Comparison of ENCODE assay signal across 23 cellular contexts in genomic region chr5:72130342-72130741, GRCh38. TPM values are rescaled to one million over a fixed set of nuclear protein-coding genes. Genes with fewer than 3 reads are reported as not detected.
DNase-seq lines count a peak whose midpoint lies in the region; ATAC-seq and TF ChIP-seq lines count a peak whose summit lies in the region.
"Had no signal": no experiment of that assay in that cellular context is flagged by ENCODE, and none has a peak within 500 bp of the region (broad histone marks: within the 10 kb centered on the region; RNA-seq: fewer than 3 reads in every experiment).

No MANE protein-coding gene starts in this region.

- H3K36me3 ChIP-seq in stomach: no peaks in the 10 kb centered on the region
- H3K36me3 ChIP-seq in neuronal stem cell (replicated peaks in 1 of 2; ENCODE audit: control insufficient read depth in 2 of 2, insufficient read depth in 2 of 2, low read length in 2 of 2): peaks cover 2 to 94% of the 10 kb centered on the region in 2 donors
- H3K36me3 ChIP-seq: esophagus squamous epithelium, neutrophil had no signal

- H2AFZ ChIP-seq in neuronal stem cell (ENCODE audit: low read length): no peak overlapping the region

- in situ Hi-C loops in astrocyte of the spinal cord (cut with HindIII; ENCODE audit: low sequenced_read_pairs): no loop called here

- H3K9me3 ChIP-seq in AG04450 (ENCODE audit: control insufficient read depth, insufficient read depth, low read length) (no peaks in the 10 kb centered on the region), stomach (no peaks in the 10 kb centered on the region), neuronal stem cell (replicated peaks in 1 of 2; ENCODE audit: control insufficient read depth in 2 of 2, insufficient read depth in 1 of 2, low read depth in 1 of 2, low read length in 2 of 2) (peaks cover 0 to 5% of the 10 kb centered on the region in 2 donors)
- H3K9me3 ChIP-seq: body of pancreas, esophagus squamous epithelium, neutrophil had no signal

- no peak overlapping the region for H3K4me3 ChIP-seq in AG04450 (ENCODE audit: low read depth, low read length)
- no peak overlapping the region for H3K4me3 ChIP-seq in astrocyte of the spinal cord (ENCODE audit: low read depth, low read length)
- H3K4me3 ChIP-seq in fibroblast of the aortic adventitia (ENCODE audit: low read depth, low read length): no peak overlapping the region
- no peak overlapping the region for H3K4me3 ChIP-seq in stomach
- no peak overlapping the region for H3K4me3 ChIP-seq in neuronal stem cell (ENCODE audit: low read length in 2 of 2)
- H3K4me3 ChIP-seq: body of pancreas, esophagus squamous epithelium had no signal

- H3K4me1 ChIP-seq in foreskin keratinocyte (peaks cover 35% of the 10 kb centered on the region), stomach (peaks cover 0 to 52% (median 15%) of the 10 kb centered on the region in 4 donors), neuronal stem cell (ENCODE audit: control insufficient read depth in 2 of 2, insufficient read depth in 1 of 2, low read depth in 1 of 2, low read length in 2 of 2) (peaks cover 22 to 41% of the 10 kb centered on the region in 2 donors)
- H3K4me1 ChIP-seq: body of pancreas had no signal

- H3K4ac ChIP-seq in neuronal stem cell (ENCODE audit: low read length): no peak overlapping the region

- CTCF ChIA-PET in AG04450 (lab: Charles Lee): interaction anchor here (0.6 to 1.4 kb wide), 3 partner anchors 31 to 178 kb away, joined by 3 to 12 read pairs (median 3); no protein-coding TSS in a partner anchor

- no peak overlapping the region for H2BK5ac ChIP-seq in neuronal stem cell (ENCODE audit: low read length)

- DNase-seq in AG04450 (ENCODE audit: low read depth, low spot score) (peak; percentile 27), M059J (ENCODE audit: low read depth) (peak; percentile 73), astrocyte of the spinal cord (ENCODE audit: low read depth, low spot score) (peak; percentile 42), fibroblast of the aortic adventitia (ENCODE audit: low read depth) (peak; percentile 82), foreskin keratinocyte (no peak), stomach (no peak), H4 (ENCODE audit: low spot score) (no peak), neuronal stem cell (ENCODE audit: low spot score) (no peak)
- DNase-seq: activated CD8-positive, alpha-beta memory T cell treated with anti-CD3 and anti-CD28 coated beads, Interleukin-2, amount 50 U/mL, for 4 hours; body of pancreas; effector memory CD8-positive, alpha-beta T cell; esophagus squamous epithelium; H9; head of caudate nucleus; left colon; NCI-H1105; NCI-H2029 treated with DMSO at 0.1 percent for 48 hours; NCI-H226; RPMI8226 had no signal

- no peak overlapping the region for H2AK5ac ChIP-seq in neuronal stem cell (ENCODE audit: low read depth, low read length)

- no peak overlapping the region for H3K27ac ChIP-seq in AG04450 (ENCODE audit: low read depth, low read length)
- H3K27ac ChIP-seq in foreskin keratinocyte: no peak overlapping the region
- peak overlapping the region in 1 of 5 donors; percentile 4 for H3K27ac ChIP-seq in stomach
- no peak overlapping the region for H3K27ac ChIP-seq in neuronal stem cell (replicated peaks; ENCODE audit: low read length)
- H3K27ac ChIP-seq: body of pancreas, C4-2B, HL-60, neutrophil had no signal

- intact Hi-C loops in stomach (cut with DNase I; ENCODE audit: low total_unique reads): no loop called here

- no peaks in the 10 kb centered on the region for H3K27me3 ChIP-seq in AG04450 (ENCODE audit: control insufficient read depth, insufficient read depth, low read length)
- no peaks in the 10 kb centered on the region for H3K27me3 ChIP-seq in foreskin keratinocyte
- no peaks in the 10 kb centered on the region for H3K27me3 ChIP-seq in stomach
- H3K27me3 ChIP-seq in neuronal stem cell (ENCODE audit: control insufficient read depth in 3 of 3, insufficient read depth in 3 of 3, low read depth in 1 of 3, low read length in 3 of 3): no peaks in the 10 kb centered on the region
- H3K27me3 ChIP-seq: body of pancreas had no signal

- no peak for TF ChIP-seq POLR2A in stomach (IDR thresholded peaks at IDR 0.05)

- no peak overlapping the region for H3K23ac ChIP-seq in neuronal stem cell (ENCODE audit: low read depth, low read length, poor library complexity)

- H3K14ac ChIP-seq in neuronal stem cell (ENCODE audit: low read length): no peak overlapping the region

- no peak overlapping the region for H2BK15ac ChIP-seq in neuronal stem cell (ENCODE audit: low read length)

- ATAC-seq in foreskin keratinocyte: no peak
- ATAC-seq: body of pancreas; effector memory CD8-positive, alpha-beta T cell; HepG2; left colon had no signal

- H4K91ac ChIP-seq in neuronal stem cell (ENCODE audit: low read depth, low read length, poor library complexity): no peak overlapping the region

- H3K18ac ChIP-seq in neuronal stem cell (ENCODE audit: low read length): no peak overlapping the region

- H4K8ac ChIP-seq in neuronal stem cell (ENCODE audit: low read depth, low read length): no peak overlapping the region

- H2BK12ac ChIP-seq in neuronal stem cell (ENCODE audit: low read length): no peak overlapping the region

- TF ChIP-seq CTCF in AG04450 (IDR thresholded peaks at IDR 0.05; ENCODE audit: low read depth, low read length) (no peak), astrocyte of the spinal cord (IDR thresholded peaks at IDR 0.05; ENCODE audit: low read depth, low read length) (no peak), fibroblast of the aortic adventitia (IDR thresholded peaks at IDR 0.05; ENCODE audit: insufficient read depth, low read length) (no peak), foreskin keratinocyte (conservative IDR thresholded peaks at IDR 0.05) (no peak), stomach (IDR thresholded peaks at IDR 0.05) (no peak)

- no peak overlapping the region for H3K4me2 ChIP-seq in neuronal stem cell (ENCODE audit: insufficient read depth, low read length, poor library complexity, severe bottlenecking)

- H3K79me1 ChIP-seq in neuronal stem cell (ENCODE audit: low read depth, low read length): peaks cover 4% of the 10 kb centered on the region

- 29 to 53% (median 36%) methylated on average over 3 of the region's 3 CpGs for WGBS in stomach, 5 donors
- WGBS in neuronal stem cell (ENCODE audit: extremely low coverage in 2 of 2, insufficient read length in 2 of 2, insufficient replicate concordance in 1 of 2), 2 donors: no CpG with 5 or more reads among the region's 3 CpGs

- POLR2A ChIA-PET in AG04450 (lab: Yijun Ruan, JAX): no interaction called here

- TF ChIP-seq EP300 in stomach (IDR thresholded peaks at IDR 0.05): no peak

- H2BK120ac ChIP-seq in neuronal stem cell (ENCODE audit: low read depth, low read length): no peak overlapping the region

- H3K9ac ChIP-seq in neuronal stem cell (ENCODE audit: low read depth, low read length, poor library complexity): no peak overlapping the region

RNA-seq across cellular contexts. Expression of gene MAP1B, which starts 23.1 kb away (rescaled TPM):
- polyA plus RNA-seq in AG04450 (2011; rRNA removed): 55.3 and 56.3 TPM in 2 replicates
- polyA minus RNA-seq in AG04450 (2011; rRNA and poly(A)+ RNA removed): 199 and 211 TPM in 2 replicates
- 124 and 200 TPM in 2 replicates for total RNA-seq in M059J (2014; rRNA removed; shearing (Covaris generic))
- 130 and 401 TPM in 2 replicates for total RNA-seq in fibroblast of the aortic adventitia (ENCODE audit: low replicate concordance)
- total RNA-seq in foreskin keratinocyte: 9.5 and 17.2 TPM in 2 replicates
- 1.4 and 2.4 TPM in 2 replicates for polyA plus RNA-seq in foreskin keratinocyte
- total RNA-seq in stomach: 100 to 1,000 TPM in 2 of 5 donors, 10 to 100 TPM in 3; 10.4 to 985 (median 98.6) TPM
- 1 to 10 TPM; 2.1 to 3.1 (median 2.4) TPM for polyA plus RNA-seq in stomach
- total RNA-seq in H4 (2014; rRNA removed; shearing (Covaris generic)): 36.3 and 50.3 TPM in 2 replicates
- 46.3 TPM for polyA plus RNA-seq in neuronal stem cell (2013, experiment 1 of 2)
- 51.7 TPM for polyA plus RNA-seq in neuronal stem cell (2013, experiment 2 of 2)

Comparison
In these comparisons a context has a peak if more than half of its experiments do, and no peak if none do; other contexts are left out.
1. DNase-seq: peak in AG04450 (single experiment), M059J (single experiment), astrocyte of the spinal cord (single experiment) and fibroblast of the aortic adventitia (single experiment); none in foreskin keratinocyte (0 of 2), stomach (single experiment), H4 (single experiment) and neuronal stem cell (single experiment).